1 cellular context compared by ENCODE assay signal in the genomic region with DNA sequence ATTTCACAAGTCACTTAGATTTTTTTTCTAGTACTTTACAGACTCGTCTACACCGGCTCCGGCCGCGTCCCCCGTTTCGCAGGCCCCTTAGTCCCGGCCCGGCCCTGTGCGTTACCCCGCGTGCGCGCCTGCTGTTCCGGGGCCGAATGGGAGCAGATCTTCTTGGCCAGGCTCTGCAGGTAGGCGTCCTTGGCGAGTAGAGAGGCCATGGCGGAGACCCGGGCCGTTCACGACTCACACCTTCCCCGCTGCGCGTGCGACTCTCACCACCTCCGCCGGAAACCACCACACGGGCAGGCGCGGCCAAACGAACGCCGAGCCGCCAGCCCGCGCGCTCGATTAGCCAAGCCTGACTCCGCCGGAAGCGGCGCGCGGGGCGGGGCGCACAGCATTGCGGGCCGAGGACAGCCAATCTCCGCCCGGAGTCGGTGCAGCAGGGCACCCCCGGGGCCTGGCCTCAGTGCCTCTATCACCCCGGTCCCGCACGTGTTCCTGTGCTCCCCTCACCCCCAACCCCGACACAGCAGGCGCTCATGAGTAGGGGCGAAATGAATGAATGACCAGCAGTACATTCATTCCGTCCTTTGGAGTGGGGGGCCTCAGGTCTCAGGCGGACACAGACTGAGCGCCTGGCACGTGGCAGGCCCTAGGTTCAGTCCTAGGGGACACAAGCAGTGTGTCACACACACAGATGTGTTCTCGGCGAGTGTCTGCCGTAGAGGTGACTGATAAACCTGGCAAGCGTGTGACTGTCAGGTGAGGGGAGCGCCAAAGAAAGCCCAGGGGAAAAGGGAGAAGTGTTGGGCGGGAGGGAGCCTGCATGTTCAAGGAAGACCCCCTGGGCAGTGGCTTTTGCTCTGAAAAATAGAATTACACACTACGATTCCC.
TF ChIP-seq lines count a peak whose summit lies in the region.

A gene (minus strand): TSS at position 265 of the 888 bp plus-strand sequence. CDS start 56 bp downstream, at position 209.

TF ChIP-seq in HepG2, 621 proteins besides CTCF, POLR2A, EP300 and RAD21 (continued from another document and continues in another):
- TF ChIP-seq, protein P1, sequence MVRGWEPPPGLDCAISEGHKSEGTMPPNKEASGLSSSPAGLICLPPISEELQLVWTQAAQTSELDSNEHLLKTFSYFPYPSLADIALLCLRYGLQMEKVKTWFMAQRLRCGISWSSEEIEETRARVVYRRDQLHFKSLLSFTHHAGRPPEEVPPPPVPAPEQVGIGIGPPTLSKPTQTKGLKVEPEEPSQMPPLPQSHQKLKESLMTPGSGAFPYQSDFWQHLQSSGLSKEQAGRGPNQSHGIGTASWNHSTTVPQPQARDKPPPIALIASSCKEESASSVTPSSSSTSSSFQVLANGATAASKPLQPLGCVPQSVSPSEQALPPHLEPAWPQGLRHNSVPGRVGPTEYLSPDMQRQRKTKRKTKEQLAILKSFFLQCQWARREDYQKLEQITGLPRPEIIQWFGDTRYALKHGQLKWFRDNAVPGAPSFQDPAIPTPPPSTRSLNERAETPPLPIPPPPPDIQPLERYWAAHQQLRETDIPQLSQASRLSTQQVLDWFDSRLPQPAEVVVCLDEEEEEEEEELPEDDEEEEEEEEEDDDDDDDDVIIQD (CRISPR knock-in tag; IDR thresholded peaks at IDR 0.05; ENCODE audit: low read depth), result no peak
- TF ChIP-seq RFX1 (IDR thresholded peaks at IDR 0.05), result no peak
- no peak; the same call in 1 of the 2 replicates for TF ChIP-seq RFXAP (CRISPR knock-in tag; IDR thresholded peaks at IDR 0.05; ENCODE audit: borderline replicate concordance)
- TF ChIP-seq ZNF761 (CRISPR knock-in tag; conservative IDR thresholded peaks at IDR 0.05), result peak; percentile 88; the same call in 1 of the 2 replicates
- TF ChIP-seq ZNF17 (CRISPR knock-in tag; IDR thresholded peaks at IDR 0.05), result 0 out of 2 replicates have a peak, but pooled peaks have one; percentile 24
- TF ChIP-seq NAIF1 (CRISPR knock-in tag; IDR thresholded peaks at IDR 0.05; ENCODE audit: borderline replicate concordance), result peak; percentile 68; the same call in 1 of the 2 replicates
- 0 out of 2 replicates have a peak, but pooled peaks have one; percentile 50 for TF ChIP-seq ZNF263 (CRISPR knock-in tag; IDR thresholded peaks at IDR 0.05)
- TF ChIP-seq MAZ (IDR thresholded peaks at IDR 0.05; ENCODE audit: borderline replicate concordance, low read depth, low read length), result peak; percentile 89
- TF ChIP-seq MAZ (CRISPR knock-in tag; IDR thresholded peaks at IDR 0.05; ENCODE audit: low read depth), result peak; percentile 91
- peak; percentile 47; the same call in 1 of the 2 replicates for TF ChIP-seq CREM (IDR thresholded peaks at IDR 0.05)
- no peak for TF ChIP-seq CREM (CRISPR knock-in tag; IDR thresholded peaks at IDR 0.05)
- no peak for TF ChIP-seq ZNF343 (CRISPR knock-in tag; IDR thresholded peaks at IDR 0.05)
- TF ChIP-seq ZNF121 (CRISPR knock-in tag; IDR thresholded peaks at IDR 0.05), result no peak
- no peak for TF ChIP-seq ZNF292 (CRISPR knock-in tag; IDR thresholded peaks at IDR 0.05; ENCODE audit: borderline replicate concordance, low read depth)
- TF ChIP-seq, protein P2, sequence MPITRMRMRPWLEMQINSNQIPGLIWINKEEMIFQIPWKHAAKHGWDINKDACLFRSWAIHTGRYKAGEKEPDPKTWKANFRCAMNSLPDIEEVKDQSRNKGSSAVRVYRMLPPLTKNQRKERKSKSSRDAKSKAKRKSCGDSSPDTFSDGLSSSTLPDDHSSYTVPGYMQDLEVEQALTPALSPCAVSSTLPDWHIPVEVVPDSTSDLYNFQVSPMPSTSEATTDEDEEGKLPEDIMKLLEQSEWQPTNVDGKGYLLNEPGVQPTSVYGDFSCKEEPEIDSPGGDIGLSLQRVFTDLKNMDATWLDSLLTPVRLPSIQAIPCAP (CRISPR knock-in tag; IDR thresholded peaks at IDR 0.05; ENCODE audit: low read depth), result no peak
- TF ChIP-seq ZSCAN12 (CRISPR knock-in tag; IDR thresholded peaks at IDR 0.05), result peak; percentile 26; the same call in 1 of the 2 replicates
- TF ChIP-seq ZNF331 (CRISPR knock-in tag; IDR thresholded peaks at IDR 0.05), result peak; percentile 91
- peak; percentile 83 for TF ChIP-seq ZNF33B (CRISPR knock-in tag; IDR thresholded peaks at IDR 0.05)
- TF ChIP-seq ZNF607 (CRISPR knock-in tag; IDR thresholded peaks at IDR 0.05; ENCODE audit: borderline replicate concordance), result peak; percentile 93
- no peak for TF ChIP-seq PLRG1 (conservative IDR thresholded peaks at IDR 0.05)
- peak; percentile 67; the same call in 1 of the 2 replicates for TF ChIP-seq ZNF234 (CRISPR knock-in tag; conservative IDR thresholded peaks at IDR 0.05)
- TF ChIP-seq, protein P3, sequence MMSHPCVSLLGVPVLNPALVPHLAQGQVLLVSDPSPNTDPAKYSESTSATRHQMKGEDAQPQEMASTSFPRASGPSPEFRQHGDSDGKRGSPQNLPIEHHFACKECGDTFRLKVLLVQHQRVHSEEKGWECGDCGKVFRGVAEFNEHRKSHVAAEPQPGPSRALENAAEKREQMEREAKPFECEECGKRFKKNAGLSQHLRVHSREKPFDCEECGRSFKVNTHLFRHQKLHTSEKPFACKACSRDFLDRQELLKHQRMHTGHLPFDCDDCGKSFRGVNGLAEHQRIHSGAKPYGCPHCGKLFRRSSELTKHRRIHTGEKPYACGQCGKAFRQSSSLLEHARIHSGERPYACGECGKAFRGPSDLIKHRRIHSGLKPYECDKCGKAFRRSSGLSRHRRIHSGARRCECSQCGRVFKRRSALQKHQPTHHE (CRISPR knock-in tag; IDR thresholded peaks at IDR 0.05; ENCODE audit: borderline replicate concordance), result peak; percentile 48; the same call in 1 of the 2 replicates
- no peak for TF ChIP-seq ZNF615 (CRISPR knock-in tag; IDR thresholded peaks at IDR 0.05; ENCODE audit: borderline replicate concordance)
- TF ChIP-seq, protein P4, sequence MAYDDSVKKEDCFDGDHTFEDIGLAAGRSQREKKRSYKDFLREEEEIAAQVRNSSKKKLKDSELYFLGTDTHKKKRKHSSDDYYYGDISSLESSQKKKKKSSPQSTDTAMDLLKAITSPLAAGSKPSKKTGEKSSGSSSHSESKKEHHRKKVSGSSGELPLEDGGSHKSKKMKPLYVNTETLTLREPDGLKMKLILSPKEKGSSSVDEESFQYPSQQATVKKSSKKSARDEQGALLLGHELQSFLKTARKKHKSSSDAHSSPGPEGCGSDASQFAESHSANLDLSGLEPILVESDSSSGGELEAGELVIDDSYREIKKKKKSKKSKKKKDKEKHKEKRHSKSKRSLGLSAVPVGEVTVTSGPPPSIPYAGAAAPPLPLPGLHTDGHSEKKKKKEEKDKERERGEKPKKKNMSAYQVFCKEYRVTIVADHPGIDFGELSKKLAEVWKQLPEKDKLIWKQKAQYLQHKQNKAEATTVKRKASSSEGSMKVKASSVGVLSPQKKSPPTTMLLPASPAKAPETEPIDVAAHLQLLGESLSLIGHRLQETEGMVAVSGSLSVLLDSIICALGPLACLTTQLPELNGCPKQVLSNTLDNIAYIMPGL (CRISPR knock-in tag; IDR thresholded peaks at IDR 0.05; ENCODE audit: borderline replicate concordance in 1 of 2, low read depth in 1 of 2), result peak; percentile 92 to 95; a peak in 3 of 4 replicates
- TF ChIP-seq RXRB (CRISPR knock-in tag; IDR thresholded peaks at IDR 0.05; ENCODE audit: borderline replicate concordance), result peak; percentile 86
- peak; percentile 96 for TF ChIP-seq TMF1 (CRISPR knock-in tag; IDR thresholded peaks at IDR 0.05; ENCODE audit: low read depth)
- TF ChIP-seq HDAC2 (CRISPR knock-in tag; IDR thresholded peaks at IDR 0.05), result peak; percentile 90
- no peak for TF ChIP-seq KAT2B (IDR thresholded peaks at IDR 0.05; ENCODE audit: borderline replicate concordance, low read depth, low read length)
- TF ChIP-seq, protein P5, sequence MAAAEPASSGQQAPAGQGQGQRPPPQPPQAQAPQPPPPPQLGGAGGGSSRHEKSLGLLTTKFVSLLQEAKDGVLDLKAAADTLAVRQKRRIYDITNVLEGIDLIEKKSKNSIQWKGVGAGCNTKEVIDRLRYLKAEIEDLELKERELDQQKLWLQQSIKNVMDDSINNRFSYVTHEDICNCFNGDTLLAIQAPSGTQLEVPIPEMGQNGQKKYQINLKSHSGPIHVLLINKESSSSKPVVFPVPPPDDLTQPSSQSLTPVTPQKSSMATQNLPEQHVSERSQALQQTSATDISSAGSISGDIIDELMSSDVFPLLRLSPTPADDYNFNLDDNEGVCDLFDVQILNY (CRISPR knock-in tag; conservative IDR thresholded peaks at IDR 0.05), result no peak
- peak; percentile 64; the same call in 1 of the 2 replicates for TF ChIP-seq ZNF556 (CRISPR knock-in tag; IDR thresholded peaks at IDR 0.05; ENCODE audit: borderline replicate concordance)
- no peak for TF ChIP-seq ZNF737 (CRISPR knock-in tag; IDR thresholded peaks at IDR 0.05; ENCODE audit: borderline replicate concordance)
- TF ChIP-seq, protein P6, sequence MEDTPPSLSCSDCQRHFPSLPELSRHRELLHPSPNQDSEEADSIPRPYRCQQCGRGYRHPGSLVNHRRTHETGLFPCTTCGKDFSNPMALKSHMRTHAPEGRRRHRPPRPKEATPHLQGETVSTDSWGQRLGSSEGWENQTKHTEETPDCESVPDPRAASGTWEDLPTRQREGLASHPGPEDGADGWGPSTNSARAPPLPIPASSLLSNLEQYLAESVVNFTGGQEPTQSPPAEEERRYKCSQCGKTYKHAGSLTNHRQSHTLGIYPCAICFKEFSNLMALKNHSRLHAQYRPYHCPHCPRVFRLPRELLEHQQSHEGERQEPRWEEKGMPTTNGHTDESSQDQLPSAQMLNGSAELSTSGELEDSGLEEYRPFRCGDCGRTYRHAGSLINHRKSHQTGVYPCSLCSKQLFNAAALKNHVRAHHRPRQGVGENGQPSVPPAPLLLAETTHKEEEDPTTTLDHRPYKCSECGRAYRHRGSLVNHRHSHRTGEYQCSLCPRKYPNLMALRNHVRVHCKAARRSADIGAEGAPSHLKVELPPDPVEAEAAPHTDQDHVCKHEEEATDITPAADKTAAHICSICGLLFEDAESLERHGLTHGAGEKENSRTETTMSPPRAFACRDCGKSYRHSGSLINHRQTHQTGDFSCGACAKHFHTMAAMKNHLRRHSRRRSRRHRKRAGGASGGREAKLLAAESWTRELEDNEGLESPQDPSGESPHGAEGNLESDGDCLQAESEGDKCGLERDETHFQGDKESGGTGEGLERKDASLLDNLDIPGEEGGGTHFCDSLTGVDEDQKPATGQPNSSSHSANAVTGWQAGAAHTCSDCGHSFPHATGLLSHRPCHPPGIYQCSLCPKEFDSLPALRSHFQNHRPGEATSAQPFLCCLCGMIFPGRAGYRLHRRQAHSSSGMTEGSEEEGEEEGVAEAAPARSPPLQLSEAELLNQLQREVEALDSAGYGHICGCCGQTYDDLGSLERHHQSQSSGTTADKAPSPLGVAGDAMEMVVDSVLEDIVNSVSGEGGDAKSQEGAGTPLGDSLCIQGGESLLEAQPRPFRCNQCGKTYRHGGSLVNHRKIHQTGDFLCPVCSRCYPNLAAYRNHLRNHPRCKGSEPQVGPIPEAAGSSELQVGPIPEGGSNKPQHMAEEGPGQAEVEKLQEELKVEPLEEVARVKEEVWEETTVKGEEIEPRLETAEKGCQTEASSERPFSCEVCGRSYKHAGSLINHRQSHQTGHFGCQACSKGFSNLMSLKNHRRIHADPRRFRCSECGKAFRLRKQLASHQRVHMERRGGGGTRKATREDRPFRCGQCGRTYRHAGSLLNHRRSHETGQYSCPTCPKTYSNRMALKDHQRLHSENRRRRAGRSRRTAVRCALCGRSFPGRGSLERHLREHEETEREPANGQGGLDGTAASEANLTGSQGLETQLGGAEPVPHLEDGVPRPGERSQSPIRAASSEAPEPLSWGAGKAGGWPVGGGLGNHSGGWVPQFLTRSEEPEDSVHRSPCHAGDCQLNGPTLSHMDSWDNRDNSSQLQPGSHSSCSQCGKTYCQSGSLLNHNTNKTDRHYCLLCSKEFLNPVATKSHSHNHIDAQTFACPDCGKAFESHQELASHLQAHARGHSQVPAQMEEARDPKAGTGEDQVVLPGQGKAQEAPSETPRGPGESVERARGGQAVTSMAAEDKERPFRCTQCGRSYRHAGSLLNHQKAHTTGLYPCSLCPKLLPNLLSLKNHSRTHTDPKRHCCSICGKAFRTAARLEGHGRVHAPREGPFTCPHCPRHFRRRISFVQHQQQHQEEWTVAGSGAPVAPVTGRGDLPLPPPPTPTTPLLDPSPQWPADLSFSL (CRISPR knock-in tag; IDR thresholded peaks at IDR 0.05), result no peak
- TF ChIP-seq SRY (CRISPR knock-in tag; IDR thresholded peaks at IDR 0.05), result peak; percentile 28
- TF ChIP-seq, protein P7, sequence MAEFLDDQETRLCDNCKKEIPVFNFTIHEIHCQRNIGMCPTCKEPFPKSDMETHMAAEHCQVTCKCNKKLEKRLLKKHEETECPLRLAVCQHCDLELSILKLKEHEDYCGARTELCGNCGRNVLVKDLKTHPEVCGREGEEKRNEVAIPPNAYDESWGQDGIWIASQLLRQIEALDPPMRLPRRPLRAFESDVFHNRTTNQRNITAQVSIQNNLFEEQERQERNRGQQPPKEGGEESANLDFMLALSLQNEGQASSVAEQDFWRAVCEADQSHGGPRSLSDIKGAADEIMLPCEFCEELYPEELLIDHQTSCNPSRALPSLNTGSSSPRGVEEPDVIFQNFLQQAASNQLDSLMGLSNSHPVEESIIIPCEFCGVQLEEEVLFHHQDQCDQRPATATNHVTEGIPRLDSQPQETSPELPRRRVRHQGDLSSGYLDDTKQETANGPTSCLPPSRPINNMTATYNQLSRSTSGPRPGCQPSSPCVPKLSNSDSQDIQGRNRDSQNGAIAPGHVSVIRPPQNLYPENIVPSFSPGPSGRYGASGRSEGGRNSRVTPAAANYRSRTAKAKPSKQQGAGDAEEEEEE (CRISPR knock-in tag; IDR thresholded peaks at IDR 0.05; ENCODE audit: borderline replicate concordance), result no peak
- no peak; the same call in 1 of the 2 replicates for TF ChIP-seq SOX13 (IDR thresholded peaks at IDR 0.05)
- peak in 1 of 2 experiments; percentile 54; a peak in 1 of 4 replicates for TF ChIP-seq SOX13 (CRISPR knock-in tag; conservative IDR thresholded peaks at IDR 0.05 in 1 of 2, IDR thresholded peaks at IDR 0.05 in 1 of 2)
- no peak for TF ChIP-seq PRPF4 (IDR thresholded peaks at IDR 0.05; ENCODE audit: low read depth, low read length, poor library complexity, severe bottlenecking)
- peak; percentile 57; the same call in 1 of the 2 replicates for TF ChIP-seq SETDB1 (CRISPR knock-in tag; IDR thresholded peaks at IDR 0.05; ENCODE audit: borderline replicate concordance)
- peak; percentile 98 for TF ChIP-seq HOXA3 (CRISPR knock-in tag; IDR thresholded peaks at IDR 0.05)
- TF ChIP-seq, protein P8, sequence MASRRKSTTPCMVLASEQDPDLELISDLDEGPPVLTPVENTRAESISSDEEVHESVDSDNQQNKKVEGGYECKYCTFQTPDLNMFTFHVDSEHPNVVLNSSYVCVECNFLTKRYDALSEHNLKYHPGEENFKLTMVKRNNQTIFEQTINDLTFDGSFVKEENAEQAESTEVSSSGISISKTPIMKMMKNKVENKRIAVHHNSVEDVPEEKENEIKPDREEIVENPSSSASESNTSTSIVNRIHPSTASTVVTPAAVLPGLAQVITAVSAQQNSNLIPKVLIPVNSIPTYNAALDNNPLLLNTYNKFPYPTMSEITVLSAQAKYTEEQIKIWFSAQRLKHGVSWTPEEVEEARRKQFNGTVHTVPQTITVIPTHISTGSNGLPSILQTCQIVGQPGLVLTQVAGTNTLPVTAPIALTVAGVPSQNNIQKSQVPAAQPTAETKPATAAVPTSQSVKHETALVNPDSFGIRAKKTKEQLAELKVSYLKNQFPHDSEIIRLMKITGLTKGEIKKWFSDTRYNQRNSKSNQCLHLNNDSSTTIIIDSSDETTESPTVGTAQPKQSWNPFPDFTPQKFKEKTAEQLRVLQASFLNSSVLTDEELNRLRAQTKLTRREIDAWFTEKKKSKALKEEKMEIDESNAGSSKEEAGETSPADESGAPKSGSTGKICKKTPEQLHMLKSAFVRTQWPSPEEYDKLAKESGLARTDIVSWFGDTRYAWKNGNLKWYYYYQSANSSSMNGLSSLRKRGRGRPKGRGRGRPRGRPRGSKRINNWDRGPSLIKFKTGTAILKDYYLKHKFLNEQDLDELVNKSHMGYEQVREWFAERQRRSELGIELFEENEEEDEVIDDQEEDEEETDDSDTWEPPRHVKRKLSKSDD (CRISPR knock-in tag; IDR thresholded peaks at IDR 0.05; ENCODE audit: low read depth), result 0 out of 2 replicates have a peak, but pooled peaks have one; percentile 34
- peak; percentile 53; the same call in 1 of the 2 replicates for TF ChIP-seq TOE1 (CRISPR knock-in tag; IDR thresholded peaks at IDR 0.05)
